ENCODE assay signal across 1 cellular context in genomic region chr19:34359140-34359953, GRCh38.
TF ChIP-seq lines count a peak whose summit lies in the region.

No MANE protein-coding gene starts in this region.

TF ChIP-seq in HEK293, 187 proteins besides CTCF, POLR2A, EP300 and RAD21 (continued from another document and continues in another):
- TF ChIP-seq HIC1 (tag by site-specific recombination; IDR thresholded peaks at IDR 0.05), result peak; percentile 55; the same call in 1 of the 2 replicates
- TF ChIP-seq ZNF24 (tag by site-specific recombination; IDR thresholded peaks at IDR 0.05), result peak; percentile 62; the same call in 1 of the 2 replicates
- no peak for TF ChIP-seq ZNF26 (tag by site-specific recombination; IDR thresholded peaks at IDR 0.05)
- no peak for TF ChIP-seq ZNF626 (tag by site-specific recombination; IDR thresholded peaks at IDR 0.05)
- TF ChIP-seq KLF8 (tag by site-specific recombination; IDR thresholded peaks at IDR 0.05), result peak; percentile 77
- no peak; the same call in 1 of the 2 replicates for TF ChIP-seq IKZF3 (tag by site-specific recombination; IDR thresholded peaks at IDR 0.05)
- no peak for TF ChIP-seq ZNF658 (tag by site-specific recombination; IDR thresholded peaks at IDR 0.05)
- TF ChIP-seq ZNF571 (tag by site-specific recombination; IDR thresholded peaks at IDR 0.05), result no peak
- TF ChIP-seq ZNF37A (tag by site-specific recombination; IDR thresholded peaks at IDR 0.05), result no peak
- TF ChIP-seq ZNF558 (tag by site-specific recombination; IDR thresholded peaks at IDR 0.05), result no peak
- no peak for TF ChIP-seq ZNF362 (tag by site-specific recombination; IDR thresholded peaks at IDR 0.05)
- peak; percentile 99 for TF ChIP-seq ZFHX2 (tag by site-specific recombination; conservative IDR thresholded peaks at IDR 0.05)
- no peak for TF ChIP-seq MZF1 (tag by site-specific recombination; IDR thresholded peaks at IDR 0.05; ENCODE audit: borderline replicate concordance)
- no peak; the same call in 1 of the 2 replicates for TF ChIP-seq TSHZ1 (tag by site-specific recombination; IDR thresholded peaks at IDR 0.05; ENCODE audit: borderline replicate concordance)
- peak; percentile 83 for TF ChIP-seq ZXDB (tag by site-specific recombination; IDR thresholded peaks at IDR 0.05)
- no peak for TF ChIP-seq ZNF518A (tag by site-specific recombination; conservative IDR thresholded peaks at IDR 0.05; ENCODE audit: low read depth)
- no peak for TF ChIP-seq ATF2 (tag by site-specific recombination; IDR thresholded peaks at IDR 0.05; ENCODE audit: low read depth)
- no peak for TF ChIP-seq ZBTB49 (tag by site-specific recombination; IDR thresholded peaks at IDR 0.05; ENCODE audit: low read depth)
- TF ChIP-seq ZBTB21 (tag by site-specific recombination; IDR thresholded peaks at IDR 0.05), result peak; percentile 45; the same call in 1 of the 2 replicates
- no peak for TF ChIP-seq ZBTB1 (tag by site-specific recombination; IDR thresholded peaks at IDR 0.05)
- TF ChIP-seq ZBTB44 (tag by site-specific recombination; IDR thresholded peaks at IDR 0.05), result peak; percentile 69; the same call in 1 of the 2 replicates
- no peak for TF ChIP-seq ZNF621 (tag by site-specific recombination; IDR thresholded peaks at IDR 0.05)
- no peak for TF ChIP-seq OVOL3 (tag by site-specific recombination; IDR thresholded peaks at IDR 0.05)
- no peak; the same call in 1 of the 2 replicates for TF ChIP-seq YY1 (tag by site-specific recombination; IDR thresholded peaks at IDR 0.05)
- TF ChIP-seq TRIM28 (IDR thresholded peaks at IDR 0.05; ENCODE audit: borderline replicate concordance, low read length), result peak; percentile 35; the same call in 1 of the 2 replicates
- TF ChIP-seq ZNF274 (IDR thresholded peaks at IDR 0.05; ENCODE audit: low read length), result no peak
- no peak for TF ChIP-seq ZNF274 (tag by site-specific recombination; IDR thresholded peaks at IDR 0.05; ENCODE audit: borderline replicate concordance)
- 0 out of 2 replicates have a peak, but pooled peaks have one; percentile 3 for TF ChIP-seq ZNF660 (tag by site-specific recombination; IDR thresholded peaks at IDR 0.05)
- peak; percentile 54; the same call in 1 of the 2 replicates for TF ChIP-seq ZNF843 (tag by site-specific recombination; IDR thresholded peaks at IDR 0.05)
- peak; percentile 100 for TF ChIP-seq ZBTB26 (tag by site-specific recombination; optimal IDR thresholded peaks at IDR 0.05)
- peak; percentile 93 for TF ChIP-seq ZNF501 (tag by site-specific recombination; IDR thresholded peaks at IDR 0.05)
- no peak for TF ChIP-seq ZNF423 (tag by site-specific recombination; IDR thresholded peaks at IDR 0.05)
- 0 out of 2 replicates have a peak, but pooled peaks have one; percentile 25 for TF ChIP-seq INSM2 (tag by site-specific recombination; IDR thresholded peaks at IDR 0.05)
- no peak for TF ChIP-seq ZNF747 (tag by site-specific recombination; IDR thresholded peaks at IDR 0.05)
- TF ChIP-seq ZNF549 (tag by site-specific recombination; IDR thresholded peaks at IDR 0.05), result no peak
